ENCODE assay signal across 18 cellular contexts in genomic region chr13:99911069-99911964, GRCh38.
DNase-seq lines count a peak whose midpoint lies in the region; ATAC-seq, FAIRE-seq and TF ChIP-seq lines count a peak whose summit lies in the region.
"Had no signal": no experiment of that assay in that cellular context is flagged by ENCODE, and none has a peak within 500 bp of the region (broad histone marks: within the 10 kb centered on the region; RNA-seq: fewer than 3 reads in every experiment).

No MANE protein-coding gene starts in this region.

- peak overlapping the region; percentile 24 for H2BK20ac ChIP-seq in H1 (ENCODE audit: low read length)

- no peak overlapping the region for H2AFZ ChIP-seq in H1 (ENCODE audit: low read length)
- H2AFZ ChIP-seq: PC-9 had no signal

- H4K20me1 ChIP-seq in H1 (replicated peaks in 1 of 2; ENCODE audit: control insufficient read depth in 1 of 2, insufficient read depth in 2 of 2, low read length in 2 of 2) = no peaks in the 10 kb centered on the region

- H3K4me1 Mint-ChIP-seq in T-helper 1 cell treated with Interleukin-12 subunit alpha and Interleukin-12 subunit beta and Interleukin-4 antibody, amounts not matched to agents 30 μg/mL and 1 μg/mL, for 36 hours (ENCODE audit: low read depth) = peaks cover 41% of the 10 kb centered on the region

- POLR2A ChIA-PET in H1 (lab: Charles Lee; ENCODE audit: partially characterized antibody) = interaction anchor here (1.4 kb wide), 1 partner anchor 13 kb away, joined by 3 read pairs; no protein-coding TSS in a partner anchor

- H2BK5ac ChIP-seq in H1 (ENCODE audit: low read depth, low read length) = peak overlapping the region; percentile 60; the same call in 1 of the 2 replicates

- H3K79me2 ChIP-seq in H1 (ENCODE audit: control insufficient read depth in 1 of 2, insufficient read depth in 2 of 2, low read length in 2 of 2) = no peaks in the 10 kb centered on the region

- H3K18ac ChIP-seq in H1 (ENCODE audit: extremely low read depth, low read length) = peak overlapping the region; percentile 34

- H3K27ac ChIP-seq in H1 (ENCODE audit: low read depth, low read length) (no peak overlapping the region), tibial nerve (no peak overlapping the region)
- H3K27ac ChIP-seq: KMS-11, left lung, PC-9, psoas muscle, WERI-Rb-1 had no signal

- H3K23me2 ChIP-seq in H1 (ENCODE audit: low read depth, low read length) = no peaks in the 10 kb centered on the region

- no peak for ATAC-seq in Right ventricle myocardium inferior
- ATAC-seq: left lung; psoas muscle; stimulated activated naive CD8-positive, alpha-beta T cell treated with anti-CD3 and anti-CD28 coated beads, Interleukin-15, Interleukin-2, amounts not matched to agents 100 U/mL and 50 U/mL, for 24 hours had no signal

- no peak overlapping the region for H3K9ac ChIP-seq in H1 (replicated peaks in 1 of 4; ENCODE audit: extremely low read depth in 1 of 4, low read depth in 3 of 4, low read length in 3 of 4)
- H3K9ac ChIP-seq: KMS-11 had no signal

- H3K4me2 ChIP-seq in H1 (ENCODE audit: insufficient read depth in 1 of 2, low read depth in 2 of 2, low read length in 2 of 2) = no peak overlapping the region
- H3K4me2 ChIP-seq: KMS-11, PC-9 had no signal

- TF ChIP-seq EP300 in H1 (IDR thresholded peaks at IDR 0.05; ENCODE audit: borderline replicate concordance in 1 of 2, low read depth in 2 of 2, low read length in 2 of 2) (no peak), tibial nerve (IDR thresholded peaks at IDR 0.05) (no peak)

- no peak for FAIRE-seq in H1 (lab: Jason Lieb, UNC)

- H3K4me3 ChIP-seq in H1 (ENCODE audit: extremely low read depth in 1 of 4, insufficient read depth in 2 of 4, low read depth in 3 of 4, low read length in 4 of 4) (no peak overlapping the region), tibial nerve (no peak overlapping the region), BE2C (ENCODE audit: low read depth, low read length) (no peak overlapping the region)
- H3K4me3 ChIP-seq: left lung, PC-9, psoas muscle had no signal

- peaks cover 5% of the 10 kb centered on the region for H3K9me3 Mint-ChIP-seq in T-helper 1 cell treated with Interleukin-12 subunit alpha and Interleukin-12 subunit beta and Interleukin-4 antibody, amounts not matched to agents 30 μg/mL and 1 μg/mL, for 36 hours

- CTCF ChIA-PET in H1 (lab: Charles Lee; ENCODE audit: partially characterized antibody) = interaction anchor here (2.2 to 6.1 kb wide), 5 partner anchors 11 to 253 kb away, joined by 5 to 93 read pairs (median 58); no protein-coding TSS in a partner anchor

- no peak overlapping the region for H3K23ac ChIP-seq in H1 (ENCODE audit: insufficient read length)

- H3K4me3 Mint-ChIP-seq in T-helper 1 cell treated with Interleukin-12 subunit alpha and Interleukin-12 subunit beta and Interleukin-4 antibody, amounts not matched to agents 30 μg/mL and 1 μg/mL, for 36 hours = peak overlapping the region; percentile 32

- H3K9me3 ChIP-seq in H1 (ENCODE audit: insufficient read depth in 2 of 2, low read depth in 1 of 2, low read length in 1 of 2) = no peaks in the 10 kb centered on the region
- H3K9me3 ChIP-seq in tibial nerve = no peaks in the 10 kb centered on the region
- no peaks in the 10 kb centered on the region for H3K9me3 ChIP-seq in BE2C
- H3K9me3 ChIP-seq: left lung, psoas muscle had no signal

- DNase-seq in T-helper 1 cell (no peak), COLO668 (lab: John Stamatoyannopoulos, UW; ENCODE audit: unreplicated experiment) (peak; percentile 48), NCI-H748 (lab: John Stamatoyannopoulos, UW; ENCODE audit: unreplicated experiment) (peak; percentile 89), H1 (ENCODE audit: low read depth in 1 of 2, low spot score in 2 of 2) (no peak), Right ventricle myocardium inferior (ENCODE audit: missing footprints) (no peak), tibial nerve (ENCODE audit: low spot score in 2 of 2) (no peak), BE2C (no peak)
- DNase-seq: activated T-cell treated with anti-CD3 and anti-CD28 coated beads for 4 hours; amniotic stem cell; Calu3; foreskin fibroblast; left lung; PC-9; psoas muscle; stimulated activated naive CD8-positive, alpha-beta T cell treated with anti-CD3 and anti-CD28 coated beads, Interleukin-15, Interleukin-2, amounts not matched to agents 100 U/mL and 50 U/mL, for 24 hours; WERI-Rb-1 had no signal

- H3K36me3 Mint-ChIP-seq in T-helper 1 cell treated with Interleukin-12 subunit alpha and Interleukin-12 subunit beta and Interleukin-4 antibody, amounts not matched to agents 30 μg/mL and 1 μg/mL, for 36 hours (ENCODE audit: low read depth) = peaks cover 10% of the 10 kb centered on the region

- H3K79me1 ChIP-seq in H1 (ENCODE audit: low read depth, low read length) = no peaks in the 10 kb centered on the region

- no peak overlapping the region for H3K14ac ChIP-seq in H1 (ENCODE audit: insufficient read length)

- no peaks in the 10 kb centered on the region for H3K36me3 ChIP-seq in H1 (ENCODE audit: control insufficient read depth in 2 of 4, insufficient read depth in 4 of 4, low read length in 3 of 4)
- H3K36me3 ChIP-seq in tibial nerve = no peaks in the 10 kb centered on the region
- H3K36me3 ChIP-seq in BE2C = no peaks in the 10 kb centered on the region
- H3K36me3 ChIP-seq: left lung, WERI-Rb-1 had no signal

- H3K27me3 ChIP-seq in H1 (replicated peaks in 1 of 4; ENCODE audit: control insufficient read depth in 3 of 4, extremely low read depth in 1 of 4, insufficient read depth in 3 of 4, low read length in 3 of 4) (no peaks in the 10 kb centered on the region), tibial nerve (peaks cover 0 to 57% of the 10 kb centered on the region in 2 donors), BE2C (no peaks in the 10 kb centered on the region)

- peaks cover 1 to 6% (median 3%) of the 10 kb centered on the region in 4 experiments; a peak in 5 of 7 replicates for H3K4me1 ChIP-seq in H1 (replicated peaks in 1 of 4; ENCODE audit: control insufficient read depth in 3 of 4, insufficient read depth in 4 of 4, low read length in 3 of 4)
- H3K4me1 ChIP-seq in tibial nerve = no peaks in the 10 kb centered on the region
- 0 out of 2 replicates have a peak, but pooled peaks cover 4% of the 10 kb centered on the region for H3K4me1 ChIP-seq in BE2C
- H3K4me1 ChIP-seq: left lung, psoas muscle had no signal

- H3K27ac Mint-ChIP-seq in T-helper 1 cell treated with Interleukin-12 subunit alpha and Interleukin-12 subunit beta and Interleukin-4 antibody, amounts not matched to agents 30 μg/mL and 1 μg/mL, for 36 hours = peak overlapping the region; percentile 89

- peak overlapping the region; percentile 78; the same call in 1 of the 2 replicates for H2AK5ac ChIP-seq in H1 (ENCODE audit: low read depth, low read length)

- TF ChIP-seq CTCF in H1 (IDR thresholded peaks at IDR 0.05; ENCODE audit: control extremely low read depth in 1 of 3, insufficient read depth in 1 of 3, low read depth in 1 of 3, low read length in 3 of 3) = no peak
- no peak for TF ChIP-seq CTCF in tibial nerve (IDR thresholded peaks at IDR 0.05)
- TF ChIP-seq CTCF in BE2C (IDR thresholded peaks at IDR 0.05; ENCODE audit: low read depth, low read length) = no peak

- H2BK12ac ChIP-seq in H1 (ENCODE audit: low read depth, low read length) = peak overlapping the region; percentile 96; the same call in 1 of the 2 replicates

- TF ChIP-seq RAD21 in H1 (IDR thresholded peaks at IDR 0.05 in 1 of 2, conservative IDR thresholded peaks at IDR 0.05 in 1 of 2; ENCODE audit: low read depth in 2 of 2, low read length in 2 of 2) = no peak

- 90% methylated on average over 16 of the region's 16 CpGs; no CpG with 5 or more reads in 1 of the 2 experiments for WGBS in H1 (ENCODE audit: extremely low coverage in 1 of 2, insufficient coverage in 1 of 2, insufficient read length in 1 of 2, insufficient replicate concordance in 2 of 2, low coverage in 1 of 2, low lambda C conversion rate in 2 of 2, missing lambda C conversion rate in 1 of 2), 2 experiments
- WGBS in tibial nerve, 2 donors = 64 to 65% methylated on average over 16 of the region's 16 CpGs

- no peak overlapping the region for H4K5ac ChIP-seq in H1 (ENCODE audit: insufficient read length, low read depth, low read length)

- TF ChIP-seq POLR2A in H1 (IDR thresholded peaks at IDR 0.05; ENCODE audit: control extremely low read depth in 1 of 2, low read depth in 2 of 2, low read length in 2 of 2) (no peak), tibial nerve (IDR thresholded peaks at IDR 0.05) (no peak)

- H3K27me3 Mint-ChIP-seq in T-helper 1 cell treated with Interleukin-12 subunit alpha and Interleukin-12 subunit beta and Interleukin-4 antibody, amounts not matched to agents 30 μg/mL and 1 μg/mL, for 36 hours (ENCODE audit: low read depth) = no peaks in the 10 kb centered on the region

- H2BK120ac ChIP-seq in H1 (replicated peaks; ENCODE audit: low read depth, low read length) = no peak overlapping the region

- H4K91ac ChIP-seq in H1 (replicated peaks; ENCODE audit: insufficient read length, low read length) = peak overlapping the region; percentile 57

- H2BK15ac ChIP-seq in H1 (ENCODE audit: low read length) = 0 out of 2 replicates have a peak overlapping the region, but pooled peaks have one; percentile 100

- no peak overlapping the region for H4K8ac ChIP-seq in H1 (ENCODE audit: extremely low read depth, insufficient read depth, low read length)

- intact Hi-C loops in Right ventricle myocardium inferior (cut with DNase I) = no loop called here

- H3K56ac ChIP-seq in H1 (replicated peaks; ENCODE audit: insufficient read length, low read depth, low read length) = no peak overlapping the region

- H3K4ac ChIP-seq in H1 (replicated peaks; ENCODE audit: insufficient read length, low read depth, low read length) = peak overlapping the region; percentile 6

TF ChIP-seq in H1, 55 proteins besides CTCF, POLR2A, EP300 and RAD21 (continues in another document):
- TF ChIP-seq GTF2F1 (IDR thresholded peaks at IDR 0.05; ENCODE audit: borderline replicate concordance, low read depth, low read length) (no peak), SIRT6 (IDR thresholded peaks at IDR 0.05; ENCODE audit: low read length) (no peak), KDM5A (IDR thresholded peaks at IDR 0.05; ENCODE audit: low read length) (no peak), SP4 (IDR thresholded peaks at IDR 0.05; ENCODE audit: low read length) (no peak), SRF (IDR thresholded peaks at IDR 0.05; ENCODE audit: low read depth, low read length) (no peak), SP1 (IDR thresholded peaks at IDR 0.05; ENCODE audit: low read depth, low read length) (no peak), CHD1 (IDR thresholded peaks at IDR 0.05; ENCODE audit: low read depth, low read length) (no peak), SUZ12 (IDR thresholded peaks at IDR 0.05; ENCODE audit: low read length) (no peak), SAP30 (IDR thresholded peaks at IDR 0.05; ENCODE audit: insufficient read depth, insufficient replicate concordance, low read length) (no peak), BRCA1 (IDR thresholded peaks at IDR 0.05; ENCODE audit: low read depth, low read length) (no peak), CEBPB (IDR thresholded peaks at IDR 0.05; ENCODE audit: low read depth, low read length) (no peak)
- TF ChIP-seq, protein P1, sequence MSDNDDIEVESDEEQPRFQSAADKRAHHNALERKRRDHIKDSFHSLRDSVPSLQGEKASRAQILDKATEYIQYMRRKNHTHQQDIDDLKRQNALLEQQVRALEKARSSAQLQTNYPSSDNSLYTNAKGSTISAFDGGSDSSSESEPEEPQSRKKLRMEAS (IDR thresholded peaks at IDR 0.05) = no peak

Comparison
In these comparisons a context has a peak if more than half of its experiments do, and no peak if none do; other contexts are left out.
1. DNase-seq: peak in COLO668 (single experiment) and NCI-H748 (single experiment); none in T-helper 1 cell (0 of 5), H1 (0 of 2), Right ventricle myocardium inferior (single experiment), tibial nerve (0 of 2) and BE2C (single experiment).